Comparison of ENCODE assay signal across 19 cellular contexts in the genomic region with DNA sequence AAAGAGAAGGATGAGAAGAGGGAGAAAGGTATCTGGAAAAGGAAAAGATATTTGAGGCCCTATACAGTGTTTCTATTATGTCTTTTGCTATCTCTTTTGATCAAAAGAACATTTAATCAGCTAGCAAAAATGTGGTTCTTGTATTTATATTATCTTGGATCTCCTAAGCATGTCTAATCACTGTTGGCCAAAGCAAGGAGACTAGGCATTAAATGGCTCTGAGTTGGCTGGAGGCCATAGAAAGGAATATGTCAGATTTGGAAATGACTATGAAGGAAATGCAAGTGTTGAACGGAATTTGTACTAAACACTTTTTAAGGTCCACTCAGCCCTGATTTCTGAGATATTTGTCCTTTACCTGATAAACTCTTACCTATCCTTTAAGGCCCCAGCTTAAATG. TPM values are rescaled to one million over a fixed set of nuclear protein-coding genes. Genes with fewer than 3 reads are reported as not detected.
DNase-seq lines count a peak whose midpoint lies in the region; ATAC-seq and TF ChIP-seq lines count a peak whose summit lies in the region.
"Had no signal": no experiment of that assay in that cellular context is flagged by ENCODE, and none has a peak within 500 bp of the region (broad histone marks: within the 10 kb centered on the region; RNA-seq: fewer than 3 reads in every experiment).

No MANE protein-coding gene starts in this region.

- H3K4me3 Mint-ChIP-seq in HFFc6, result peak overlapping the region; percentile 32; the same call in 1 of the 2 replicates
- H3K4me3 Mint-ChIP-seq in activated T-cell treated with anti-CD3 and anti-CD28 coated beads, Interleukin-2, amount 50 U/mL, for 4 hours, result no peak overlapping the region
- H3K4me3 Mint-ChIP-seq: CD14-positive monocyte had no signal

- peaks cover 55% of the 10 kb centered on the region for H3K4me1 Mint-ChIP-seq in HFFc6 (ENCODE audit: low read depth)
- H3K4me1 Mint-ChIP-seq in activated T-cell treated with anti-CD3 and anti-CD28 coated beads, Interleukin-2, amount 50 U/mL, for 4 hours (ENCODE audit: low read depth), result peaks cover 3% of the 10 kb centered on the region
- H3K4me1 Mint-ChIP-seq: CD14-positive monocyte had no signal

- peaks cover 9% of the 10 kb centered on the region for H3K4me1 ChIP-seq in adipocyte (ENCODE audit: control insufficient read depth, insufficient read depth, low read length)

- H3K36me3 ChIP-seq in adipocyte (ENCODE audit: control insufficient read depth, insufficient read depth, low read length, severe bottlenecking), result no peaks in the 10 kb centered on the region

- no peak for ATAC-seq in activated T-cell treated with anti-CD3 and anti-CD28 coated beads, Interleukin-2, amount 50 U/mL, for 4 hours
- no peak for ATAC-seq in HG02763 (IDR thresholded peaks at IDR 0.05; ENCODE audit: unreplicated experiment)
- ATAC-seq: A549, Panc1, Right ventricle myocardium inferior had no signal

- no peaks in the 10 kb centered on the region for H3K36me3 Mint-ChIP-seq in HFFc6 (ENCODE audit: low read depth)
- no peaks in the 10 kb centered on the region for H3K36me3 Mint-ChIP-seq in activated T-cell treated with anti-CD3 and anti-CD28 coated beads, Interleukin-2, amount 50 U/mL, for 4 hours (ENCODE audit: insufficient read depth)
- H3K36me3 Mint-ChIP-seq: CD14-positive monocyte had no signal

- H3K27me3 ChIP-seq in adipocyte (replicated peaks; ENCODE audit: control insufficient read depth, insufficient read depth, low read length), result no peaks in the 10 kb centered on the region

- no peaks in the 10 kb centered on the region for H3K9me3 Mint-ChIP-seq in HFFc6
- H3K9me3 Mint-ChIP-seq in activated T-cell treated with anti-CD3 and anti-CD28 coated beads, Interleukin-2, amount 50 U/mL, for 4 hours, result no peaks in the 10 kb centered on the region
- H3K9me3 Mint-ChIP-seq: CD14-positive monocyte had no signal

- H3K9ac ChIP-seq in adipocyte (ENCODE audit: low read length), result no peak overlapping the region

- H3K9me3 ChIP-seq in adipocyte (ENCODE audit: control insufficient read depth, low read length), result no peaks in the 10 kb centered on the region
- H3K9me3 ChIP-seq: A549 had no signal

- TF ChIP-seq CTCF in HFFc6 (IDR thresholded peaks at IDR 0.05), result no peak
- no peak for TF ChIP-seq CTCF in fibroblast of villous mesenchyme (IDR thresholded peaks at IDR 0.05; ENCODE audit: insufficient read depth, low read depth, low read length)

- H3K27me3 Mint-ChIP-seq in HFFc6 (ENCODE audit: insufficient read depth), result no peaks in the 10 kb centered on the region; the same call in 1 of the 2 replicates
- peaks cover 3% of the 10 kb centered on the region for H3K27me3 Mint-ChIP-seq in activated T-cell treated with anti-CD3 and anti-CD28 coated beads, Interleukin-2, amount 50 U/mL, for 4 hours (ENCODE audit: low read depth)

- DNase-seq in EL, result peak; percentile 55
- peak; percentile 67 for DNase-seq in HFFc6
- DNase-seq in adipocyte (ENCODE audit: low read depth), result peak; percentile 68
- DNase-seq in fibroblast of villous mesenchyme (ENCODE audit: low read depth), result peak; percentile 29
- no peak for DNase-seq in AG08396 (ENCODE audit: low spot score)
- DNase-seq in GDM1 (lab: John Stamatoyannopoulos, UW), result no peak
- DNase-seq in activated T-cell treated with anti-CD3 and anti-CD28 coated beads, Interleukin-2, amount 50 U/mL, for 4 hours, result no peak
- DNase-seq: AML-193, COR-L47, MM.1S, NCI-H1092 treated with DMSO at 0.1 percent for 48 hours, NCI-H2081 treated with DMSO at 0.1 percent for 48 hours, NCI-H524 had no signal

- H3K4me3 ChIP-seq in adipocyte (ENCODE audit: low read length) (no peak overlapping the region), fibroblast of villous mesenchyme (ENCODE audit: low read depth, low read length) (no peak overlapping the region)
- H3K4me3 ChIP-seq: A549, SK-N-MC had no signal

- peak overlapping the region; percentile 62 for H3K27ac Mint-ChIP-seq in HFFc6
- H3K27ac Mint-ChIP-seq: CD14-positive monocyte had no signal

RNA-seq across cellular contexts. Expression of a gene that starts 22.4 kb away (rescaled TPM):
- 10 to 100 TPM; 13.2 to 16.1 (median 13.5) TPM for total RNA-seq in HFFc6 (2021; fragmentation: NEBNext Ultra II Directional; extraction: Animal tissue kit (Norgen Biotek cat#: 25700))
- 18.4 and 21.6 TPM in 2 replicates for total RNA-seq in fibroblast of villous mesenchyme
- total RNA-seq in activated T-cell treated with anti-CD3 and anti-CD28 coated beads, Interleukin-2, amount 50 U/mL, for 4 hours, result 10 to 100 TPM; 28.3 to 34.3 (median 31.5) TPM

RNA-seq across cellular contexts. Expression of a gene that starts 34.6 kb away (rescaled TPM):
- total RNA-seq in HFFc6 (2021; fragmentation: NEBNext Ultra II Directional; extraction: Animal tissue kit (Norgen Biotek cat#: 25700)), result 1 to 10 TPM; 2.0 to 2.9 (median 2.2) TPM
- 4.5 and 5.6 TPM in 2 replicates for total RNA-seq in fibroblast of villous mesenchyme
- 1 to 10 TPM; 4.9 to 5.9 (median 5.5) TPM for total RNA-seq in activated T-cell treated with anti-CD3 and anti-CD28 coated beads, Interleukin-2, amount 50 U/mL, for 4 hours

RNA-seq across cellular contexts. Expression of a gene that starts 37.5 kb away (rescaled TPM):
- total RNA-seq in HFFc6 (2021; fragmentation: NEBNext Ultra II Directional; extraction: Animal tissue kit (Norgen Biotek cat#: 25700)), result not detected
- not detected in 2 replicates for total RNA-seq in fibroblast of villous mesenchyme
- not detected for total RNA-seq in activated T-cell treated with anti-CD3 and anti-CD28 coated beads, Interleukin-2, amount 50 U/mL, for 4 hours
- total RNA-seq: Right ventricle myocardium inferior had no signal

RNA-seq across cellular contexts. Expression of a gene that starts 56.6 kb away (rescaled TPM):
- under 1 TPM in 4 of 6 experiments, not detected in 2; 0.09 to 0.19 (median 0.12) TPM for total RNA-seq in HFFc6 (2021; fragmentation: NEBNext Ultra II Directional; extraction: Animal tissue kit (Norgen Biotek cat#: 25700))
- total RNA-seq in fibroblast of villous mesenchyme, result under 0.01 TPM in 1 of 2 replicates, not detected in the other
- under 1 TPM in 1 of 3 donors, not detected in 2; 0.08 TPM for total RNA-seq in activated T-cell treated with anti-CD3 and anti-CD28 coated beads, Interleukin-2, amount 50 U/mL, for 4 hours

Comparison
In these comparisons a context has a peak if more than half of its experiments do, and no peak if none do; other contexts are left out.
1. DNase-seq: peak in EL (single experiment), HFFc6 (single experiment), adipocyte (single experiment) and fibroblast of villous mesenchyme (single experiment); none in AG08396 (single experiment), GDM1 (single experiment) and activated T-cell treated with anti-CD3 and anti-CD28 coated beads, Interleukin-2, amount 50 U/mL, for 4 hours (single experiment).